Comparison of ENCODE assay signal across 18 cellular contexts in genomic region chr5:89283758-89284493, GRCh38.
A peak's percentile ranks its signal among the peaks of the same experiment; 100 is the strongest.
DNase-seq lines count a peak whose midpoint lies in the region; ATAC-seq, FAIRE-seq and TF ChIP-seq lines count a peak whose summit lies in the region.
"Had no signal": no experiment of that assay in that cellular context is flagged by ENCODE, and none has a peak within 500 bp of the region (broad histone marks: within the 10 kb centered on the region; RNA-seq: fewer than 3 reads in every experiment).

No MANE protein-coding gene starts in this region.

- no peak overlapping the region for H2BK120ac ChIP-seq in mesendoderm (ENCODE audit: low read depth, low read length)

- TF ChIP-seq POLR2A in HCT116 (IDR thresholded peaks at IDR 0.05; ENCODE audit: borderline replicate concordance, extremely low read depth, insufficient read depth, insufficient read length) (no peak), GM12878 (IDR thresholded peaks at IDR 0.05; ENCODE audit: low read depth, low read length) (no peak)

- no peak overlapping the region for H2BK15ac ChIP-seq in mesendoderm (replicated peaks; ENCODE audit: low read depth)

- no peak for TF ChIP-seq EP300 in GM12878 (IDR thresholded peaks at IDR 0.05; ENCODE audit: borderline replicate concordance in 1 of 2, control insufficient read depth in 1 of 2, low read depth in 2 of 2, low read length in 2 of 2)

- no peak overlapping the region for H4K5ac ChIP-seq in mesendoderm (ENCODE audit: low read length)

- in situ Hi-C loops in GM12878 (cut with MboI): no loop called here

- H3K18ac ChIP-seq in mesendoderm (ENCODE audit: low read length): no peak overlapping the region

- no peak overlapping the region for H3K27ac ChIP-seq in C4-2B
- H3K27ac ChIP-seq in HCT116 (ENCODE audit: low read depth, low read length): no peak overlapping the region
- H3K27ac ChIP-seq in GM12878 (ENCODE audit: control insufficient read depth, insufficient read depth): no peak overlapping the region
- H3K27ac ChIP-seq in mesendoderm (ENCODE audit: low read depth, low read length): no peak overlapping the region
- H3K27ac ChIP-seq: skin epidermis, uterus had no signal

- no peaks in the 10 kb centered on the region for H3K9me2 ChIP-seq in HCT116 (ENCODE audit: insufficient read depth)

- H2BK5ac ChIP-seq in mesendoderm (ENCODE audit: low read length): no peak overlapping the region

- 78% methylated on average over 3 of the region's 3 CpGs for WGBS in GM12878 (ENCODE audit: insufficient coverage, insufficient replicate concordance, low lambda C conversion rate, missing lambda C conversion rate)
- no CpG with 5 or more reads among the region's 3 CpGs for WGBS in mesendoderm (ENCODE audit: extremely low coverage, insufficient coverage, low lambda C conversion rate)

- no peak; the same call in 1 of the 2 replicates for TF ChIP-seq RAD21 in HCT116 (IDR thresholded peaks at IDR 0.05; ENCODE audit: low read depth)
- TF ChIP-seq RAD21 in GM12878 (IDR thresholded peaks at IDR 0.05; ENCODE audit: insufficient read depth, low read depth, low read length): no peak

- H3K4ac ChIP-seq in mesendoderm (ENCODE audit: low read depth, low read length): no peak overlapping the region

- H3K4me2 ChIP-seq in HCT116 (ENCODE audit: low read length) (no peak overlapping the region), GM12878 (ENCODE audit: control insufficient read depth, insufficient read depth) (no peak overlapping the region), mesendoderm (ENCODE audit: low read length) (no peak overlapping the region)

- H3K4me3 ChIP-seq in HCT116 (replicated peaks in 1 of 2; ENCODE audit: low read depth in 1 of 2, low read length in 2 of 2) (no peak overlapping the region), GM12878 (no peak overlapping the region), mesendoderm (ENCODE audit: low read length) (no peak overlapping the region)
- H3K4me3 ChIP-seq: skin epidermis, uterus had no signal

- H3K4me1 ChIP-seq in HCT116 (ENCODE audit: control insufficient read depth in 1 of 2, insufficient read depth in 2 of 2, low read length in 2 of 2) (peaks cover 3 to 11% of the 10 kb centered on the region in 2 experiments; a peak in 2 of 4 replicates), GM12878 (ENCODE audit: control insufficient read depth, insufficient read depth, low read length) (peaks cover 36% of the 10 kb centered on the region), mesendoderm (ENCODE audit: control insufficient read depth, low read depth, low read length) (no peaks in the 10 kb centered on the region)
- H3K4me1 ChIP-seq: uterus had no signal

- H3K56ac ChIP-seq in mesendoderm (ENCODE audit: low read length): no peak overlapping the region

- no peak for FAIRE-seq in GM12878 (lab: Jason Lieb, UNC)

- DNase-seq in HCT116 (ENCODE audit: low read depth, low spot score) (no peak), GM12878 (ENCODE audit: low read depth, low spot score) (no peak), mesendoderm (peak; percentile 9), SHP77 treated with DMSO at 0.1 percent for 48 hours (lab: John Stamatoyannopoulos, UW) (no peak), NCI-H524 (lab: John Stamatoyannopoulos, UW) (no peak), NCI-H1417 treated with DMSO at 0.1 percent for 48 hours (lab: John Stamatoyannopoulos, UW) (no peak)
- DNase-seq: activated B cell treated with CpG ODN at 0.5 μM for 24 hours; activated T-cell treated with anti-CD3 and anti-CD28 coated beads, Interleukin-2, amount 50 U/mL, for 48 hours; EL; erythroblast; NCI-H2081; NCI-H510A treated with DMSO at 0.1 percent for 48 hours; stimulated activated CD4-positive, alpha-beta T cell treated with anti-CD3 and anti-CD28 coated beads, Interleukin-4, amount 100 ng/mL, for 1 hour; uterus had no signal

- H2AFZ ChIP-seq in HCT116 (ENCODE audit: low read depth, low read length, poor library complexity, severe bottlenecking): peak overlapping the region; percentile 40
- no peak overlapping the region; the same call in 1 of the 2 replicates for H2AFZ ChIP-seq in GM12878 (ENCODE audit: control insufficient read depth, low read depth, low read length)

- TF ChIP-seq CTCF in C4-2B (conservative IDR thresholded peaks at IDR 0.05) (peak; percentile 34), HCT116 (IDR thresholded peaks at IDR 0.05 in 2 of 3, conservative IDR thresholded peaks at IDR 0.05 in 1 of 3; ENCODE audit: borderline replicate concordance in 1 of 3, insufficient read depth in 1 of 3, low read depth in 2 of 3, low read length in 2 of 3) (peak in 2 of 3 experiments; percentile 40 to 59; a peak in 4 of 6 replicates), GM12878 (IDR thresholded peaks at IDR 0.05 in 2 of 3, conservative IDR thresholded peaks at IDR 0.05 in 1 of 3; ENCODE audit: control insufficient read depth in 2 of 3, extremely low read depth in 1 of 3, insufficient read depth in 1 of 3, low read depth in 3 of 3, low read length in 3 of 3) (0 out of 6 replicates have a peak, but pooled peaks of 1 of the 3 experiments have one; percentile 3)

- CTCF ChIA-PET in HCT116 (lab: Charles Lee): no interaction called here
- CTCF ChIA-PET in GM12878 (lab: Yijun Ruan, JAX): no interaction called here

- no peaks in the 10 kb centered on the region for H3K27me3 ChIP-seq in HCT116 (ENCODE audit: insufficient read depth, low read length)
- no peaks in the 10 kb centered on the region for H3K27me3 ChIP-seq in GM12878 (replicated peaks in 1 of 2; ENCODE audit: control insufficient read depth in 2 of 2, insufficient read depth in 2 of 2, low read length in 1 of 2)
- no peaks in the 10 kb centered on the region for H3K27me3 ChIP-seq in mesendoderm (ENCODE audit: insufficient read depth, low read length, poor library complexity)
- H3K27me3 ChIP-seq: uterus had no signal

- H3K79me1 ChIP-seq in mesendoderm (ENCODE audit: low read length): no peaks in the 10 kb centered on the region

- no peak overlapping the region for H2AK5ac ChIP-seq in mesendoderm (ENCODE audit: low read length)

- no TSS peak for BruUV-seq in HCT116 (replicated peaks; lab: Mats Ljungman, UMichigan)
- BruUV-seq in GM12878 (replicated peaks; lab: Mats Ljungman, UMichigan): no TSS peak

- no peaks in the 10 kb centered on the region for H3K79me2 ChIP-seq in HCT116 (ENCODE audit: insufficient read depth, low read length)
- no peaks in the 10 kb centered on the region for H3K79me2 ChIP-seq in GM12878 (ENCODE audit: control insufficient read depth, insufficient read depth, low read length)
- H3K79me2 ChIP-seq in mesendoderm (ENCODE audit: control insufficient read depth, insufficient read depth, low read length): no peaks in the 10 kb centered on the region

- ATAC-seq in HCT116: peak; percentile 59; the same call in 1 of the 2 replicates
- ATAC-seq in GM12878: no peak
- no peak for ATAC-seq in HG03196 (IDR thresholded peaks at IDR 0.05; ENCODE audit: unreplicated experiment)
- ATAC-seq: activated naive CD4-positive, alpha-beta T cell treated with anti-CD3 and anti-CD28 coated beads, Interleukin-2, amount 50 U/mL, for 72 hours had no signal

- H4K20me1 ChIP-seq in HCT116 (ENCODE audit: insufficient read depth): no peaks in the 10 kb centered on the region
- no peaks in the 10 kb centered on the region for H4K20me1 ChIP-seq in GM12878 (ENCODE audit: control insufficient read depth, insufficient read depth)

- H3K36me3 ChIP-seq in HCT116 (ENCODE audit: control insufficient read depth in 1 of 2, insufficient read depth in 2 of 2, low read length in 2 of 2): no peaks in the 10 kb centered on the region
- no peaks in the 10 kb centered on the region for H3K36me3 ChIP-seq in GM12878 (ENCODE audit: control insufficient read depth in 2 of 2, insufficient read depth in 2 of 2, low read length in 1 of 2)
- no peaks in the 10 kb centered on the region for H3K36me3 ChIP-seq in mesendoderm (ENCODE audit: control insufficient read depth, insufficient read depth, low read length)
- H3K36me3 ChIP-seq: uterus had no signal

- RAD21 ChIA-PET in HCT116 (lab: Charles Lee; ENCODE audit: low non-redundant PET in 1 of 2, low total read pairs in 2 of 2, uncharacterized antibody in 2 of 2, unreplicated experiment in 2 of 2): interaction anchor here in 1 of 2 experiments (0.7 kb wide), 1 partner anchor 533 kb away, joined by 3 read pairs; no protein-coding TSS in a partner anchor
- RAD21 ChIA-PET in GM12878 (lab: Charles Lee; ENCODE audit: unreplicated experiment): interaction anchor here (1.9 to 2.0 kb wide), 2 partner anchors 11 to 31 kb away, joined by 5 to 6 read pairs; no protein-coding TSS in a partner anchor

- H3K9me3 ChIP-seq in HCT116 (ENCODE audit: control insufficient read depth in 1 of 2, insufficient read depth in 1 of 2, low read depth in 1 of 2, low read length in 2 of 2) (no peaks in the 10 kb centered on the region), GM12878 (replicated peaks; ENCODE audit: control insufficient read depth, insufficient read depth, low read length) (no peaks in the 10 kb centered on the region; the same call in 1 of the 3 replicates)
- H3K9me3 ChIP-seq: uterus had no signal

- no peak overlapping the region for H4K8ac ChIP-seq in mesendoderm (ENCODE audit: low read depth, low read length)

- H3K9ac ChIP-seq in HCT116 (ENCODE audit: low read length): no peak overlapping the region
- H3K9ac ChIP-seq in GM12878 (ENCODE audit: control insufficient read depth, insufficient read depth, low read length): no peak overlapping the region
- no peak overlapping the region for H3K9ac ChIP-seq in mesendoderm (ENCODE audit: low read length)

- H3K23ac ChIP-seq in mesendoderm (ENCODE audit: low read length): no peak overlapping the region

- SMC1A ChIA-PET in GM12878 (lab: Charles Lee; ENCODE audit: uncharacterized antibody, unreplicated experiment): interaction anchor here (0.6 to 2.9 kb wide), 4 partner anchors 18 to 173 kb away, joined by 3 to 22 read pairs (median 9); no protein-coding TSS in a partner anchor

- POLR2A ChIA-PET in HCT116 (lab: Charles Lee) (no interaction called here), GM12878 (lab: Charles Lee) (interaction anchor here (0.8 kb wide), 1 partner anchor 12 kb away, joined by 3 read pairs; no protein-coding TSS in a partner anchor)

- intact Hi-C loops in HCT116 (cut with micrococcal nuclease) (no loop called here), GM12878 (cut with micrococcal nuclease; ENCODE audit: unreplicated experiment) (loop anchor here (5.0 kb wide), 2 partner anchors 52 to 457 kb away; no protein-coding TSS in a partner anchor)

TF ChIP-seq in HCT116, 20 proteins besides CTCF, POLR2A, EP300 and RAD21 (continues in another document):
- TF ChIP-seq ZNF274 (IDR thresholded peaks at IDR 0.05; ENCODE audit: low read depth, low read length) (no peak), ATF3 (IDR thresholded peaks at IDR 0.05) (no peak)

TF ChIP-seq in GM12878, 131 proteins besides CTCF, POLR2A, EP300 and RAD21:
- TF ChIP-seq ZNF384 (IDR thresholded peaks at IDR 0.05; ENCODE audit: borderline replicate concordance, low read depth, low read length) (peak; percentile 55; the same call in 1 of the 2 replicates), RUNX3 (IDR thresholded peaks at IDR 0.05; ENCODE audit: low read length) (peak; percentile 64), CREM (IDR thresholded peaks at IDR 0.05; ENCODE audit: low read depth) (no peak), JUNB (IDR thresholded peaks at IDR 0.05) (0 out of 2 replicates have a peak, but pooled peaks have one; percentile 7)
